In genomic region chr6:5260111-5260620, GRCh38 we compare ENCODE assay signal across 1 cellular context.
TF ChIP-seq lines count a peak whose summit lies in the region.

No MANE protein-coding gene starts in this region.

TF ChIP-seq in K562, 482 proteins besides CTCF, POLR2A, EP300 and RAD21 (continued from another document and continues in another):
- TF ChIP-seq ZBTB40 (IDR thresholded peaks at IDR 0.05) (0 out of 2 replicates have a peak, but pooled peaks have one; percentile 11), ZBTB40 (CRISPR knock-in tag; IDR thresholded peaks at IDR 0.05) (no peak; the same call in 1 of the 2 replicates), BACH1 (tag; IDR thresholded peaks at IDR 0.05) (no peak), ZNF318 (IDR thresholded peaks at IDR 0.05; ENCODE audit: borderline replicate concordance in 1 of 2, low read depth in 1 of 2) (no peak), NR0B1 (IDR thresholded peaks at IDR 0.05; ENCODE audit: partially characterized antibody) (no peak), FOXJ3 (CRISPR knock-in tag; IDR thresholded peaks at IDR 0.05) (no peak), MTA1 (IDR thresholded peaks at IDR 0.05; ENCODE audit: borderline replicate concordance) (0 out of 2 replicates have a peak, but pooled peaks have one; percentile 53), CEBPB (tag; IDR thresholded peaks at IDR 0.05) (peak; percentile 72), CHD2 (IDR thresholded peaks at IDR 0.05; ENCODE audit: low read depth, low read length) (no peak), CREB3 (tag; conservative IDR thresholded peaks at IDR 0.05; ENCODE audit: low read depth) (no peak), TCF7L2 (IDR thresholded peaks at IDR 0.05; ENCODE audit: low read depth, low read length) (peak; percentile 60; the same call in 1 of the 2 replicates), ZBTB11 (CRISPR knock-in tag; IDR thresholded peaks at IDR 0.05) (peak in 1 of 3 experiments; percentile 42; a peak in 1 of 6 replicates), NBN (IDR thresholded peaks at IDR 0.05; ENCODE audit: low read depth) (0 out of 2 replicates have a peak, but pooled peaks have one; percentile 16), SMAD2 (IDR thresholded peaks at IDR 0.05; ENCODE audit: low read depth, low read length) (no peak), CBFA2T2 (conservative IDR thresholded peaks at IDR 0.05) (no peak), RFX5 (IDR thresholded peaks at IDR 0.05; ENCODE audit: low read depth, low read length) (no peak), ZNF263 (CRISPR knock-in tag; IDR thresholded peaks at IDR 0.05; ENCODE audit: borderline replicate concordance) (0 out of 2 replicates have a peak, but pooled peaks have one; percentile 29), SIN3A (IDR thresholded peaks at IDR 0.05; ENCODE audit: borderline replicate concordance in 2 of 2, control insufficient read depth in 1 of 2, low read depth in 2 of 2, low read length in 2 of 2) (peak in 1 of 2 experiments; percentile 92; a peak in 1 of 4 replicates), ZNF449 (CRISPR knock-in tag; IDR thresholded peaks at IDR 0.05) (no peak), CREB5 (CRISPR knock-in tag; IDR thresholded peaks at IDR 0.05) (no peak), TOE1 (IDR thresholded peaks at IDR 0.05; ENCODE audit: borderline replicate concordance) (peak; percentile 40; the same call in 1 of the 2 replicates), TOE1 (CRISPR knock-in tag; IDR thresholded peaks at IDR 0.05; ENCODE audit: borderline replicate concordance, low read depth) (no peak), NFATC3 (IDR thresholded peaks at IDR 0.05) (0 out of 2 replicates have a peak, but pooled peaks have one; percentile 40), SMARCC2 (IDR thresholded peaks at IDR 0.05; ENCODE audit: low read depth) (no peak), HDGF (IDR thresholded peaks at IDR 0.05) (no peak), CCAR2 (IDR thresholded peaks at IDR 0.05; ENCODE audit: low read depth, low read length) (no peak), TRIM28 (IDR thresholded peaks at IDR 0.05) (no peak)
